Comparison of ENCODE assay signal across 9 cellular contexts in the genomic region with DNA sequence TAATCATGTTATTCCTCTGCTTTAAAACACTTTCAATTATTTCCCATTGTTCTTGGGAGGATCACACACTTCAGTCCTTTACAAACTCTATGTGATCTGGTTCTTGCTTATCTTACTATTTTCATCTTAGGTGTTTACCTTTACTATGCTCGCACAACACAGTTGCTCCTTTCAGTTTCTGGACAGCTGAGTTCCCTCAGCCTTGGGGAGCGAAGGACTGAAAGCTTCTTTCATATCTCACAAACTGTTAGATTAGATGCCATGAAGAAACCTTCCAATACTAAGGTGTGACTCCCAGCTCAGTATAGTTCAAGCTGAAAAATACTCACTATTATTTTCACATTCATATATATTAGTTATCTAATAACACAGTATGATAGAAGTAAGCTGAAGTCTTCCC.
DNase-seq lines count a peak whose midpoint lies in the region; ATAC-seq and TF ChIP-seq lines count a peak whose summit lies in the region.
"Had no signal": no experiment of that assay in that cellular context is flagged by ENCODE, and none has a peak within 500 bp of the region (broad histone marks: within the 10 kb centered on the region; RNA-seq: fewer than 3 reads in every experiment).

No MANE protein-coding gene starts in this region.

- H3K79me2 ChIP-seq in Loucy (ENCODE audit: insufficient read depth, low read length) (peaks cover 44% of the 10 kb centered on the region), smooth muscle cell (ENCODE audit: low read depth) (peaks cover 25% of the 10 kb centered on the region)

- no peaks in the 10 kb centered on the region for H3K9me2 ChIP-seq in Loucy (replicated peaks; ENCODE audit: low read depth, low read length)

- H3K4me2 ChIP-seq in Loucy (ENCODE audit: low read depth, low read length, poor library complexity, severe bottlenecking) = peak overlapping the region; percentile 3
- no peak overlapping the region for H3K4me2 ChIP-seq in smooth muscle cell

- H3K27ac ChIP-seq in smooth muscle cell (ENCODE audit: low read depth) = no peak overlapping the region
- H3K27ac ChIP-seq: adrenal gland had no signal

- TF ChIP-seq CTCF in Loucy (conservative IDR thresholded peaks at IDR 0.05; ENCODE audit: low read length) (no peak), natural killer cell (IDR thresholded peaks at IDR 0.05) (no peak), smooth muscle cell (IDR thresholded peaks at IDR 0.05; ENCODE audit: borderline replicate concordance, insufficient read depth, poor library complexity, severe bottlenecking) (no peak)

- H3K4me1 ChIP-seq in Loucy (ENCODE audit: insufficient read depth, low read length, poor library complexity, severe bottlenecking) = peaks cover 18% of the 10 kb centered on the region
- no peaks in the 10 kb centered on the region for H3K4me1 ChIP-seq in smooth muscle cell (ENCODE audit: low read depth)

- peaks cover 13% of the 10 kb centered on the region for H3K36me3 Mint-ChIP-seq in natural killer cell

- H3K27me3 Mint-ChIP-seq in natural killer cell (ENCODE audit: low read depth in 2 of 2) = no peaks in the 10 kb centered on the region

- peaks cover 14% of the 10 kb centered on the region for H4K20me1 ChIP-seq in Loucy (ENCODE audit: insufficient read depth, low read length, poor library complexity, severe bottlenecking)
- H4K20me1 ChIP-seq in smooth muscle cell (ENCODE audit: low read depth) = peaks cover 41% of the 10 kb centered on the region

- WGBS in smooth muscle cell (ENCODE audit: low lambda C conversion rate) = 93% methylated on average over 2 of the region's 2 CpGs

- H3F3A ChIP-seq in Loucy (ENCODE audit: low read depth) (no peaks in the 10 kb centered on the region), smooth muscle cell (ENCODE audit: low read depth) (no peaks in the 10 kb centered on the region)

- H3K9me3 ChIP-seq in Loucy (ENCODE audit: insufficient read depth, low read depth, low read length) (no peaks in the 10 kb centered on the region), smooth muscle cell (replicated peaks; ENCODE audit: low read depth) (no peaks in the 10 kb centered on the region)
- H3K9me3 ChIP-seq: adrenal gland had no signal

- no peak overlapping the region for H3K4me3 ChIP-seq in Loucy (ENCODE audit: low read length, poor library complexity, severe bottlenecking)
- H3K4me3 ChIP-seq in smooth muscle cell = no peak overlapping the region
- H3K4me3 ChIP-seq: adrenal gland had no signal

- H3K27me3 ChIP-seq in Loucy (ENCODE audit: insufficient read depth, low read length, poor library complexity, severe bottlenecking) (no peaks in the 10 kb centered on the region), smooth muscle cell (ENCODE audit: low read depth) (no peaks in the 10 kb centered on the region)
- H3K27me3 ChIP-seq: adrenal gland had no signal

- H3K4me1 Mint-ChIP-seq in natural killer cell = peaks cover 71 to 72% of the 10 kb centered on the region in 2 donors

- ATAC-seq in GM18873 (IDR thresholded peaks at IDR 0.05; ENCODE audit: low FRiP score, unreplicated experiment) (peak; percentile 48), HG02588 (IDR thresholded peaks at IDR 0.05; ENCODE audit: unreplicated experiment) (peak; percentile 50), natural killer cell (no peak)

- peak overlapping the region; percentile 60 for H3K4me3 Mint-ChIP-seq in natural killer cell

- in situ Hi-C loops in G401 (cut with HindIII; ENCODE audit: low sequenced_read_pairs) = no loop called here

- H3K27ac Mint-ChIP-seq in natural killer cell = peak overlapping the region; percentile 89 to 95

- no peaks in the 10 kb centered on the region for H3K9me3 Mint-ChIP-seq in natural killer cell

- peaks cover 17% of the 10 kb centered on the region; the same call in 1 of the 2 replicates for H3K36me3 ChIP-seq in Loucy (ENCODE audit: insufficient read depth, low read length)
- no peaks in the 10 kb centered on the region for H3K36me3 ChIP-seq in smooth muscle cell (ENCODE audit: low read depth)
- H3K36me3 ChIP-seq: adrenal gland had no signal

- H2AFZ ChIP-seq in Loucy (ENCODE audit: low read length) (no peak overlapping the region), smooth muscle cell (ENCODE audit: low read depth) (no peak overlapping the region)

- DNase-seq in natural killer cell = no peak
- DNase-seq in iPS-NIHi7 (ENCODE audit: extremely low spot score) = no peak
- DNase-seq in SHP77 treated with DMSO at 0.1 percent for 48 hours (lab: John Stamatoyannopoulos, UW) = no peak
- DNase-seq in smooth muscle cell (lab: John Stamatoyannopoulos, UW; ENCODE audit: unreplicated experiment) = no peak
- no peak for DNase-seq in G401 (ENCODE audit: low spot score)

- no peak overlapping the region for H3K9ac ChIP-seq in Loucy (ENCODE audit: low read depth, low read length, poor library complexity, severe bottlenecking)
- no peak overlapping the region for H3K9ac ChIP-seq in smooth muscle cell (ENCODE audit: low read depth)

- intact Hi-C loops in natural killer cell (cut with micrococcal nuclease) = loop anchor here (1.0 to 5.0 kb wide), 7 partner anchors 43 to 217 kb away; a partner anchor contains a TSS

Comparison
In these comparisons a context has a peak if more than half of its experiments do, and no peak if none do; other contexts are left out.
1. ATAC-seq: peak in GM18873 (single experiment) and HG02588 (single experiment); none in natural killer cell (0 of 3).